Comparison of ENCODE assay signal across 28 cellular contexts in the genomic region with DNA sequence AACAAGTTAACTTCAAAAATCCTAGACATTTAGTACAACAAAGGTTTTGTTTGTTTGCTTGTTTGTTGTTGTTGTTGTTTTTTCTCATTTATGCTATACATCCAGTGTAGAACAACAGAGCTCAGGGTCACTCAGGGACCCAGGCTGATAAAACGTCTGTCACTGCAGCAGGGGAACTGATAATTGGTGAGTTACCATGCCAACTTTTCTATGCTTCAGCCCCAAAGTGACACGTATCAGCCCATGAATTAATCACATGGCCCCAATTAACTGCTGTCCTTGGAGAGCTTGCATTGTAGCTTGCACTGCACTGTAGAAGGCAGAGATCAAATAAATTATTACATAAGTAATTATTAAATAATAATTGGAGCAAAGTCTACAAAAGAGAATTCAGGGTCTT.
"Had no signal": no experiment of that assay in that cellular context is flagged by ENCODE, and none has a peak within 500 bp of the region (broad histone marks: within the 10 kb centered on the region; RNA-seq: fewer than 3 reads in every experiment).

No MANE protein-coding gene starts in this region.

- ATAC-seq: activated CD4-positive, alpha-beta T cell treated with anti-CD3 and anti-CD28 coated beads for 36 hours; activated CD8-positive, alpha-beta T cell treated with anti-CD3 and anti-CD28 coated beads for 36 hours; activated naive CD4-positive, alpha-beta T cell treated with anti-CD3 and anti-CD28 coated beads, Interleukin-2, amount 50 U/mL, for 72 hours; activated T-cell treated with anti-CD3 and anti-CD28 coated beads, Interleukin-2, amount 50 U/mL, for 4 hours; effector memory CD8-positive, alpha-beta T cell; gastroesophageal sphincter had no signal

- H3K27ac Mint-ChIP-seq: activated CD4-positive, alpha-beta T cell treated with anti-CD3 and anti-CD28 coated beads for 36 hours; activated CD8-positive, alpha-beta T cell treated with anti-CD3 and anti-CD28 coated beads for 36 hours; activated naive CD4-positive, alpha-beta T cell treated with anti-CD3 and anti-CD28 coated beads, Interleukin-2, amount 10 ng/mL, durations not matched to agents 7 days and 5 days; activated naive CD4-positive, alpha-beta T cell treated with anti-CD3 and anti-CD28 coated beads, Interleukin-2, amount 50 U/mL, for 72 hours; activated naive CD8-positive, alpha-beta T cell treated with anti-CD3 and anti-CD28 coated beads, Interleukin-2, amount 10 ng/mL, durations not matched to agents 7 days and 5 days; activated T-helper 1 cell treated with anti-CD3 and anti-CD28 coated beads, Interleukin-12 subunit alpha, Interleukin-12 subunit beta, Interleukin-2, Interleukin-4 antibody, amounts not matched to agents 30 ng/mL and 10 ng/mL and 1 ng/mL, durations not matched to agents 14 hours and 24 hours and 36 hours; activated T-helper 2 cell treated with anti-CD3 and anti-CD28 coated beads, Interferon-gamma antibody, Interleukin-2, Interleukin-4, amounts not matched to agents 10 μg/mL and 5 μg/mL and 100 μg/mL, durations not matched to agents 14 hours and 24 hours and 36 hours; effector memory CD8-positive, alpha-beta T cell had no signal

- H3K36me3 Mint-ChIP-seq: activated naive CD4-positive, alpha-beta T cell treated with anti-CD3 and anti-CD28 coated beads, Interleukin-2, amount 10 ng/mL, durations not matched to agents 7 days and 5 days; activated naive CD8-positive, alpha-beta T cell treated with anti-CD3 and anti-CD28 coated beads, Interleukin-2, amount 10 ng/mL, durations not matched to agents 7 days and 5 days had no signal

- H3K4me1 Mint-ChIP-seq: activated CD4-positive, alpha-beta T cell treated with anti-CD3 and anti-CD28 coated beads for 36 hours; activated naive CD4-positive, alpha-beta T cell treated with anti-CD3 and anti-CD28 coated beads, Interleukin-2, amount 10 ng/mL, durations not matched to agents 7 days and 5 days; activated naive CD8-positive, alpha-beta T cell treated with anti-CD3 and anti-CD28 coated beads, Interleukin-2, amount 10 ng/mL, durations not matched to agents 7 days and 5 days had no signal

- H3K4me1 ChIP-seq: ascending aorta, esophagus squamous epithelium had no signal

- H3K27ac ChIP-seq: ascending aorta, brain microvascular endothelial cell, epithelial cell of prostate, esophagus squamous epithelium, gastroesophageal sphincter had no signal

- H3K27me3 ChIP-seq: ascending aorta, brain microvascular endothelial cell, esophagus squamous epithelium, gastroesophageal sphincter, heart right ventricle had no signal

- H3K27me3 Mint-ChIP-seq: activated CD8-positive, alpha-beta T cell treated with anti-CD3 and anti-CD28 coated beads for 36 hours; activated naive CD4-positive, alpha-beta T cell treated with anti-CD3 and anti-CD28 coated beads, Interleukin-2, amount 10 ng/mL, durations not matched to agents 7 days and 5 days; activated naive CD8-positive, alpha-beta T cell treated with anti-CD3 and anti-CD28 coated beads, Interleukin-2, amount 10 ng/mL, durations not matched to agents 7 days and 5 days; effector memory CD8-positive, alpha-beta T cell had no signal

- H3K4me3 ChIP-seq: ascending aorta, esophagus squamous epithelium, gastroesophageal sphincter, heart right ventricle had no signal

- DNase-seq: activated CD4-positive, alpha-beta T cell treated with anti-CD3 and anti-CD28 coated beads for 36 hours; activated CD4-positive, alpha-beta T cell treated with anti-CD3 and anti-CD28 coated beads, Interleukin-2, amount 50 U/mL, for 1 hour; activated CD4-positive, alpha-beta T cell treated with anti-CD3 and anti-CD28 coated beads, Interleukin-2, amount 50 U/mL, for 48 hours; activated CD4-positive, CD25-positive, alpha-beta regulatory T cell; activated CD4-positive, CD25-positive, alpha-beta regulatory T cell treated with anti-CD3 and anti-CD28 coated beads, Interleukin-2, amount 50 U/mL, for 72 hours; activated CD8-positive, alpha-beta memory T cell treated with anti-CD3 and anti-CD28 coated beads for 24 hours; activated CD8-positive, alpha-beta T cell treated with anti-CD3 and anti-CD28 coated beads for 36 hours; activated effector memory CD4-positive, alpha-beta T cell treated with anti-CD3 and anti-CD28 coated beads, Interleukin-2, amount 50 U/mL, for 16 hours; activated naive CD4-positive, alpha-beta T cell; activated naive CD4-positive, alpha-beta T cell treated with anti-CD3 and anti-CD28 coated beads, Interleukin-2, amount 10 ng/mL, durations not matched to agents 7 days and 5 days; activated naive CD8-positive, alpha-beta T cell treated with anti-CD3 and anti-CD28 coated beads, Interleukin-2, amount 10 ng/mL, durations not matched to agents 7 days and 5 days; activated T-cell treated with anti-CD3 and anti-CD28 coated beads, Interleukin-2, amount 50 U/mL, for 4 hours; brain microvascular endothelial cell; caudate nucleus; cortex of kidney; dermis blood vessel endothelial cell; effector CD4-positive, alpha-beta T cell; effector memory CD8-positive, alpha-beta T cell; esophagus squamous epithelium; foreskin melanocyte; heart right ventricle; T-helper 2 cell had no signal

- H3K36me3 ChIP-seq: ascending aorta, brain microvascular endothelial cell, esophagus squamous epithelium, gastroesophageal sphincter, heart right ventricle had no signal

- H3K4me3 Mint-ChIP-seq: activated CD4-positive, alpha-beta T cell treated with anti-CD3 and anti-CD28 coated beads for 36 hours; activated CD8-positive, alpha-beta T cell treated with anti-CD3 and anti-CD28 coated beads for 36 hours; activated naive CD4-positive, alpha-beta T cell treated with anti-CD3 and anti-CD28 coated beads, Interleukin-2, amount 10 ng/mL, durations not matched to agents 7 days and 5 days; activated naive CD8-positive, alpha-beta T cell treated with anti-CD3 and anti-CD28 coated beads, Interleukin-2, amount 10 ng/mL, durations not matched to agents 7 days and 5 days; activated T-cell treated with anti-CD3 and anti-CD28 coated beads, Interleukin-2, amount 50 U/mL, for 4 hours; activated T-helper 1 cell treated with anti-CD3 and anti-CD28 coated beads, Interleukin-12 subunit alpha, Interleukin-12 subunit beta, Interleukin-2, Interleukin-4 antibody, amounts not matched to agents 30 ng/mL and 10 ng/mL and 1 ng/mL, durations not matched to agents 14 hours and 24 hours and 36 hours; effector memory CD8-positive, alpha-beta T cell had no signal

- H3K9me3 ChIP-seq: ascending aorta, esophagus squamous epithelium, gastroesophageal sphincter, heart right ventricle had no signal
